1 cellular context compared by ENCODE assay signal in the genomic region with DNA sequence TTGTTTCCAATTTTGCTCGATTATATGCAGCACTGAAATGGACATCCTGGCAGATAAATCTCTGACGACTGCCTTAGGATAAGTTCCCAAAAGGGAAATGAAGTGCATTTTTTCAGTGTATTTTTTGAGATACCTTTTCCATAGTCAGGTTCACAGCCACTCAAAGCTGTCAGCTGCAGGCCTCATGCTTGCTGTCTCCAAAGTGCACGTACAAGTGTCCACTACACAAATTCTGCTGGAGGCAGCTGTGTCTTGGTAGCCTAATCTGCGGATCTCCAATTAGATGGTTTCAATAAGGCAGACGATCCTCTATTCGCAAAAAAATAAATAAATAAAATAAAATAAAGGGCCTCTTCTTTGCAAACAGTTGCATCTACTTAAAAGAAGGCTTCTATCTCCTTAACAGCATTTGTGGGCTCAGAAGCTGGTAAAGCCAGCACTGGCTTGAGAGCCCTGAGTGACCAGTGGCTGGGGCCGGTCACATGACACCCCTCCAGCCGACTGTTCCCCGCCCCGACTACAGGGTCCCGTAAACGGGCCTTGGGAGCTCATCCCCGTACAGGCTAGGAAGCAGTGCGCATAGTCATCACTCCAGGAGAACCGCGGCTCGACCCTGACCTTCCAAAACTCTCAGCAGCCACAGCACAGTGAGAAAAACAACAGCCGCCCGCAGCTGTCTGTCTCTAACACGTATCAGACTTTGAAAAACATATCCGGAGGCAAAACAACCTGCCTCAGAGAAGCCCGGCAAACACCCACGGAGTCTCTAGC.
TF ChIP-seq lines count a peak whose summit lies in the region.

No MANE protein-coding gene starts in this region.

TF ChIP-seq in SK-N-SH treated with all-trans-retinoic acid at 6 μM for 48 hours, 23 proteins besides CTCF, POLR2A, EP300 and RAD21 (continued from another document):
- TF ChIP-seq GLIS3 (CRISPR knock-in tag; IDR thresholded peaks at IDR 0.05) (no peak), PPARA (CRISPR knock-in tag; IDR thresholded peaks at IDR 0.05; ENCODE audit: borderline replicate concordance) (no peak), SNAI2 (CRISPR knock-in tag; IDR thresholded peaks at IDR 0.05) (no peak), RARB (CRISPR knock-in tag; IDR thresholded peaks at IDR 0.05) (no peak), CSDC2 (CRISPR knock-in tag; IDR thresholded peaks at IDR 0.05) (no peak), ZNF70 (CRISPR knock-in tag; IDR thresholded peaks at IDR 0.05) (no peak)
- TF ChIP-seq, protein P1, sequence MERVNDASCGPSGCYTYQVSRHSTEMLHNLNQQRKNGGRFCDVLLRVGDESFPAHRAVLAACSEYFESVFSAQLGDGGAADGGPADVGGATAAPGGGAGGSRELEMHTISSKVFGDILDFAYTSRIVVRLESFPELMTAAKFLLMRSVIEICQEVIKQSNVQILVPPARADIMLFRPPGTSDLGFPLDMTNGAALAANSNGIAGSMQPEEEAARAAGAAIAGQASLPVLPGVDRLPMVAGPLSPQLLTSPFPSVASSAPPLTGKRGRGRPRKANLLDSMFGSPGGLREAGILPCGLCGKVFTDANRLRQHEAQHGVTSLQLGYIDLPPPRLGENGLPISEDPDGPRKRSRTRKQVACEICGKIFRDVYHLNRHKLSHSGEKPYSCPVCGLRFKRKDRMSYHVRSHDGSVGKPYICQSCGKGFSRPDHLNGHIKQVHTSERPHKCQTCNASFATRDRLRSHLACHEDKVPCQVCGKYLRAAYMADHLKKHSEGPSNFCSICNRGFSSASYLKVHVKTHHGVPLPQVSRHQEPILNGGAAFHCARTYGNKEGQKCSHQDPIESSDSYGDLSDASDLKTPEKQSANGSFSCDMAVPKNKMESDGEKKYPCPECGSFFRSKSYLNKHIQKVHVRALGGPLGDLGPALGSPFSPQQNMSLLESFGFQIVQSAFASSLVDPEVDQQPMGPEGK (CRISPR knock-in tag; IDR thresholded peaks at IDR 0.05; ENCODE audit: borderline replicate concordance), result no peak
- TF ChIP-seq, protein P2, sequence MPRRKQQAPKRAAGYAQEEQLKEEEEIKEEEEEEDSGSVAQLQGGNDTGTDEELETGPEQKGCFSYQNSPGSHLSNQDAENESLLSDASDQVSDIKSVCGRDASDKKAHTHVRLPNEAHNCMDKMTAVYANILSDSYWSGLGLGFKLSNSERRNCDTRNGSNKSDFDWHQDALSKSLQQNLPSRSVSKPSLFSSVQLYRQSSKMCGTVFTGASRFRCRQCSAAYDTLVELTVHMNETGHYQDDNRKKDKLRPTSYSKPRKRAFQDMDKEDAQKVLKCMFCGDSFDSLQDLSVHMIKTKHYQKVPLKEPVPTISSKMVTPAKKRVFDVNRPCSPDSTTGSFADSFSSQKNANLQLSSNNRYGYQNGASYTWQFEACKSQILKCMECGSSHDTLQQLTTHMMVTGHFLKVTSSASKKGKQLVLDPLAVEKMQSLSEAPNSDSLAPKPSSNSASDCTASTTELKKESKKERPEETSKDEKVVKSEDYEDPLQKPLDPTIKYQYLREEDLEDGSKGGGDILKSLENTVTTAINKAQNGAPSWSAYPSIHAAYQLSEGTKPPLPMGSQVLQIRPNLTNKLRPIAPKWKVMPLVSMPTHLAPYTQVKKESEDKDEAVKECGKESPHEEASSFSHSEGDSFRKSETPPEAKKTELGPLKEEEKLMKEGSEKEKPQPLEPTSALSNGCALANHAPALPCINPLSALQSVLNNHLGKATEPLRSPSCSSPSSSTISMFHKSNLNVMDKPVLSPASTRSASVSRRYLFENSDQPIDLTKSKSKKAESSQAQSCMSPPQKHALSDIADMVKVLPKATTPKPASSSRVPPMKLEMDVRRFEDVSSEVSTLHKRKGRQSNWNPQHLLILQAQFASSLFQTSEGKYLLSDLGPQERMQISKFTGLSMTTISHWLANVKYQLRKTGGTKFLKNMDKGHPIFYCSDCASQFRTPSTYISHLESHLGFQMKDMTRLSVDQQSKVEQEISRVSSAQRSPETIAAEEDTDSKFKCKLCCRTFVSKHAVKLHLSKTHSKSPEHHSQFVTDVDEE (CRISPR knock-in tag; IDR thresholded peaks at IDR 0.05), result no peak
